ENCODE assay signal across 2 cellular contexts in genomic region chr11:65008873-65009272, GRCh38.
A peak's percentile ranks its signal among the peaks of the same experiment; 100 is the strongest.
TF ChIP-seq lines count a peak whose summit lies in the region.

No MANE protein-coding gene starts in this region.

TF ChIP-seq in HEK293, 187 proteins besides CTCF, POLR2A, EP300 and RAD21:
- TF ChIP-seq ZNF426 (tag by site-specific recombination; IDR thresholded peaks at IDR 0.05) (peak; percentile 41), ZNF10 (tag by site-specific recombination; IDR thresholded peaks at IDR 0.05) (no peak), ZNF623 (tag by site-specific recombination; IDR thresholded peaks at IDR 0.05) (peak; percentile 38), ZNF324 (tag by site-specific recombination; IDR thresholded peaks at IDR 0.05) (no peak), ZNF518A (tag by site-specific recombination; conservative IDR thresholded peaks at IDR 0.05; ENCODE audit: low read depth) (peak; percentile 67; the same call in 1 of the 2 replicates), ZNF654 (tag by site-specific recombination; IDR thresholded peaks at IDR 0.05; ENCODE audit: low read depth) (0 out of 2 replicates have a peak, but pooled peaks have one; percentile 7), ZNF394 (tag by site-specific recombination; IDR thresholded peaks at IDR 0.05; ENCODE audit: borderline replicate concordance) (peak; percentile 56; the same call in 1 of the 2 replicates)
- TF ChIP-seq, protein P1, sequence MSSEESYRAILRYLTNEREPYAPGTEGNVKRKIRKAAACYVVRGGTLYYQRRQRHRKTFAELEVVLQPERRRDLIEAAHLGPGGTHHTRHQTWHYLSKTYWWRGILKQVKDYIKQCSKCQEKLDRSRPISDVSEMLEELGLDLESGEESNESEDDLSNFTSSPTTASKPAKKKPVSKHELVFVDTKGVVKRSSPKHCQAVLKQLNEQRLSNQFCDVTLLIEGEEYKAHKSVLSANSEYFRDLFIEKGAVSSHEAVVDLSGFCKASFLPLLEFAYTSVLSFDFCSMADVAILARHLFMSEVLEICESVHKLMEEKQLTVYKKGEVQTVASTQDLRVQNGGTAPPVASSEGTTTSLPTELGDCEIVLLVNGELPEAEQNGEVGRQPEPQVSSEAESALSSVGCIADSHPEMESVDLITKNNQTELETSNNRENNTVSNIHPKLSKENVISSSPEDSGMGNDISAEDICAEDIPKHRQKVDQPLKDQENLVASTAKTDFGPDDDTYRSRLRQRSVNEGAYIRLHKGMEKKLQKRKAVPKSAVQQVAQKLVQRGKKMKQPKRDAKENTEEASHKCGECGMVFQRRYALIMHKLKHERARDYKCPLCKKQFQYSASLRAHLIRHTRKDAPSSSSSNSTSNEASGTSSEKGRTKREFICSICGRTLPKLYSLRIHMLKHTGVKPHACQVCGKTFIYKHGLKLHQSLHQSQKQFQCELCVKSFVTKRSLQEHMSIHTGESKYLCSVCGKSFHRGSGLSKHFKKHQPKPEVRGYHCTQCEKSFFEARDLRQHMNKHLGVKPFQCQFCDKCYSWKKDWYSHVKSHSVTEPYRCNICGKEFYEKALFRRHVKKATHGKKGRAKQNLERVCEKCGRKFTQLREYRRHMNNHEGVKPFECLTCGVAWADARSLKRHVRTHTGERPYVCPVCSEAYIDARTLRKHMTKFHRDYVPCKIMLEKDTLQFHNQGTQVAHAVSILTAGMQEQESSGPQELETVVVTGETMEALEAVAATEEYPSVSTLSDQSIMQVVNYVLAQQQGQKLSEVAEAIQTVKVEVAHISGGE (tag by site-specific recombination; conservative IDR thresholded peaks at IDR 0.05; ENCODE audit: low read depth), result peak; percentile 42; the same call in 1 of the 2 replicates

TF ChIP-seq in GM12878, 131 proteins besides CTCF, POLR2A, EP300 and RAD21:
- TF ChIP-seq ELK1 (IDR thresholded peaks at IDR 0.05; ENCODE audit: low read depth, low read length) (no peak), SP1 (IDR thresholded peaks at IDR 0.05; ENCODE audit: low read depth, low read length) (no peak), SPI1 (IDR thresholded peaks at IDR 0.05; ENCODE audit: borderline replicate concordance, insufficient read depth, low read depth, low read length) (no peak), MTA2 (IDR thresholded peaks at IDR 0.05; ENCODE audit: low read depth) (no peak), STAT1 (conservative IDR thresholded peaks at IDR 0.05) (no peak), SRF (IDR thresholded peaks at IDR 0.05; ENCODE audit: low read depth in 2 of 2, low read length in 2 of 2) (no peak), SIN3A (IDR thresholded peaks at IDR 0.05; ENCODE audit: low read depth, low read length) (no peak), MEF2B (IDR thresholded peaks at IDR 0.05; ENCODE audit: partially characterized antibody, poor library complexity, severe bottlenecking) (no peak), JUND (IDR thresholded peaks at IDR 0.05; ENCODE audit: low read depth, low read length) (no peak), MYB (IDR thresholded peaks at IDR 0.05; ENCODE audit: borderline replicate concordance, low read depth, low read length) (no peak), USF1 (IDR thresholded peaks at IDR 0.05; ENCODE audit: borderline replicate concordance, extremely low read length, insufficient read depth, low read depth, low read length) (no peak)
- TF ChIP-seq, protein P2, sequence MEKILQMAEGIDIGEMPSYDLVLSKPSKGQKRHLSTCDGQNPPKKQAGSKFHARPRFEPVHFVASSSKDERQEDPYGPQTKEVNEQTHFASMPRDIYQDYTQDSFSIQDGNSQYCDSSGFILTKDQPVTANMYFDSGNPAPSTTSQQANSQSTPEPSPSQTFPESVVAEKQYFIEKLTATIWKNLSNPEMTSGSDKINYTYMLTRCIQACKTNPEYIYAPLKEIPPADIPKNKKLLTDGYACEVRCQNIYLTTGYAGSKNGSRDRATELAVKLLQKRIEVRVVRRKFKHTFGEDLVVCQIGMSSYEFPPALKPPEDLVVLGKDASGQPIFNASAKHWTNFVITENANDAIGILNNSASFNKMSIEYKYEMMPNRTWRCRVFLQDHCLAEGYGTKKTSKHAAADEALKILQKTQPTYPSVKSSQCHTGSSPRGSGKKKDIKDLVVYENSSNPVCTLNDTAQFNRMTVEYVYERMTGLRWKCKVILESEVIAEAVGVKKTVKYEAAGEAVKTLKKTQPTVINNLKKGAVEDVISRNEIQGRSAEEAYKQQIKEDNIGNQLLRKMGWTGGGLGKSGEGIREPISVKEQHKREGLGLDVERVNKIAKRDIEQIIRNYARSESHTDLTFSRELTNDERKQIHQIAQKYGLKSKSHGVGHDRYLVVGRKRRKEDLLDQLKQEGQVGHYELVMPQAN (conservative IDR thresholded peaks at IDR 0.05), result no peak
